1 cellular context compared by ENCODE assay signal in the genomic region with DNA sequence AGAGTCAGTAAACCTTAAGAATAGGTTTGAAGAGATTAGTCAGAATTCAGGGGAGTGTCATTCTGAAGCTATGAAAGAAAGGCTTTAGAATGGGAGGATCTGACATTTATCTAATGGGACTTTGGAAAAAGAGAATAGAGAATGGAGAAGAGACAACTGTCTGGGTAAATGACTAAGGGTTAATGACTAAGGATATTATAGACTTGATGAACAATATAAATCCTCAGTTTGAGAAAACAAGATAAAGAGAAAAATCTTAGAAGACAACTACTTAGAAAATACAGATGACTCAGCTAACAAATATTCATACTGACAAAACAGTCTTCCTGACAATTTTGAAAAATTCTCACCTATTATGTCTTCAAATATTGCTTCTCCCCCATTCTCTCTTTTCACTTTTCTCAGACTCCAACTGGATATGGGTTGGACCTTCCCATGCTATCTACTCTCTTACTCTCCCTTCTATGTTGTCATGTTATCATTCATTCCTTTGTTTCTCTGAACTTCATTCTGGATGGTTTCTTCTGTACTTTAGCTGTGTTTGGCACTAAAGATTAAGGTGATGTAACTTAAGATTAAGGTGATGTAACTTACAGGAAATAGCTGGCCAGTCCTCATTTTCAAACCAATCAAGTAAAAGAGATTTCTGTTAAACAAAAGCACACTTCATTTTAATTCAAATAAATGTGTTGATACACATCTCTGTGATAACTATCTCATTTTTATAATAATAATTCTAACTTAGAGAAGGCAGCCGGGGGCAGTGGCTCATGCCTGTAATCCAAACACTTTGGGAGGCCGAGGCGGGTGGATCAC.
TF ChIP-seq lines count a peak whose summit lies in the region.

No MANE protein-coding gene starts in this region.

TF ChIP-seq in HCT116, 20 proteins besides CTCF, POLR2A, EP300 and RAD21 (continued from another document):
- TF ChIP-seq CEBPB (IDR thresholded peaks at IDR 0.05; ENCODE audit: low read depth) (peak; percentile 91), POLR2AphosphoS5 (IDR thresholded peaks at IDR 0.05; ENCODE audit: low read depth, low read length) (no peak), ZFX (IDR thresholded peaks at IDR 0.05) (no peak), YY1 (IDR thresholded peaks at IDR 0.05; ENCODE audit: extremely low read depth, insufficient replicate concordance, low read depth, low read length) (no peak), SIN3A (IDR thresholded peaks at IDR 0.05; ENCODE audit: low read depth) (no peak), EZH2 (IDR thresholded peaks at IDR 0.05) (no peak), SRF (IDR thresholded peaks at IDR 0.05; ENCODE audit: low read depth) (0 out of 2 replicates have a peak, but pooled peaks have one; percentile 15)
- TF ChIP-seq, protein P1, sequence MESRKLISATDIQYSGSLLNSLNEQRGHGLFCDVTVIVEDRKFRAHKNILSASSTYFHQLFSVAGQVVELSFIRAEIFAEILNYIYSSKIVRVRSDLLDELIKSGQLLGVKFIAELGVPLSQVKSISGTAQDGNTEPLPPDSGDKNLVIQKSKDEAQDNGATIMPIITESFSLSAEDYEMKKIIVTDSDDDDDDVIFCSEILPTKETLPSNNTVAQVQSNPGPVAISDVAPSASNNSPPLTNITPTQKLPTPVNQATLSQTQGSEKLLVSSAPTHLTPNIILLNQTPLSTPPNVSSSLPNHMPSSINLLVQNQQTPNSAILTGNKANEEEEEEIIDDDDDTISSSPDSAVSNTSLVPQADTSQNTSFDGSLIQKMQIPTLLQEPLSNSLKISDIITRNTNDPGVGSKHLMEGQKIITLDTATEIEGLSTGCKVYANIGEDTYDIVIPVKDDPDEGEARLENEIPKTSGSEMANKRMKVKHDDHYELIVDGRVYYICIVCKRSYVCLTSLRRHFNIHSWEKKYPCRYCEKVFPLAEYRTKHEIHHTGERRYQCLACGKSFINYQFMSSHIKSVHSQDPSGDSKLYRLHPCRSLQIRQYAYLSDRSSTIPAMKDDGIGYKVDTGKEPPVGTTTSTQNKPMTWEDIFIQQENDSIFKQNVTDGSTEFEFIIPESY (IDR thresholded peaks at IDR 0.05; ENCODE audit: extremely low read depth, insufficient replicate concordance, low read length) = no peak
TF ChIP-seq in HCT116: peak in this region for 7.
